ENCODE assay signal across 3 cellular contexts in genomic region chrX:63409934-63410333, GRCh38. TPM values are rescaled to one million over a fixed set of nuclear protein-coding genes. Genes with fewer than 3 reads are reported as not detected.
DNase-seq lines count a peak whose midpoint lies in the region; ATAC-seq, FAIRE-seq and TF ChIP-seq lines count a peak whose summit lies in the region.
"Not testable (repeated sequence)": the region's sequence is repeated elsewhere in the genome, so short reads cannot be mapped to it uniquely, and the experiment has no call there.

No MANE protein-coding gene starts in this region.

- peak overlapping the region; percentile 90; the same call in 1 of the 2 replicates for H2BK20ac ChIP-seq in H1 (ENCODE audit: low read length)

- not testable (repeated sequence) for H3K9me3 ChIP-seq in MM.1S (replicated peaks; ENCODE audit: insufficient read depth, low read length); K562 (replicated peaks; ENCODE audit: control insufficient read depth, insufficient read depth, low read depth, low read length); H1 (ENCODE audit: insufficient read depth in 2 of 2, low read depth in 1 of 2, low read length in 1 of 2)

- not testable (repeated sequence) for H3K56ac ChIP-seq in H1 (replicated peaks; ENCODE audit: insufficient read length, low read depth, low read length)

- POLR2A ChIA-PET in K562 (lab: Yijun Ruan, JAX); H1 (lab: Charles Lee; ENCODE audit: partially characterized antibody): not testable (repeated sequence)

- H3K23ac ChIP-seq in H1 (ENCODE audit: insufficient read length): not testable (repeated sequence)

- H3K27ac ChIP-seq in MM.1S (ENCODE audit: low read length); K562 (ENCODE audit: extremely low read depth, low read depth, low read length); H1 (ENCODE audit: low read depth, low read length): not testable (repeated sequence)

- not testable (repeated sequence) for H4K91ac ChIP-seq in H1 (replicated peaks; ENCODE audit: insufficient read length, low read length)

- not testable (repeated sequence) for H3K9me2 ChIP-seq in MM.1S (replicated peaks; ENCODE audit: insufficient read depth, low read length)

- H3K4ac ChIP-seq in H1 (replicated peaks; ENCODE audit: insufficient read length, low read depth, low read length): not testable (repeated sequence)

- not testable (repeated sequence) for DNase-seq in MM.1S; K562 (ENCODE audit: extremely low read depth in 1 of 4, low spot score in 3 of 4); H1 (ENCODE audit: low read depth in 1 of 2, low spot score in 2 of 2)

- not testable (repeated sequence) for H3F3A ChIP-seq in MM.1S (ENCODE audit: insufficient read depth, low read length)

- TF ChIP-seq EP300 in K562 (IDR thresholded peaks at IDR 0.05; ENCODE audit: low read length); H1 (IDR thresholded peaks at IDR 0.05; ENCODE audit: borderline replicate concordance in 1 of 2, low read depth in 2 of 2, low read length in 2 of 2): not testable (repeated sequence)

- not testable (repeated sequence) for H3K79me2 ChIP-seq in MM.1S (ENCODE audit: low read length); K562 (ENCODE audit: control insufficient read depth, insufficient read depth, low read length); H1 (ENCODE audit: control insufficient read depth in 1 of 2, insufficient read depth in 2 of 2, low read length in 2 of 2)

- not testable (repeated sequence) for H3K9ac ChIP-seq in MM.1S (ENCODE audit: low read length); K562 (ENCODE audit: insufficient read depth in 1 of 2, low read depth in 2 of 2, low read length in 2 of 2); H1 (replicated peaks in 1 of 4; ENCODE audit: extremely low read depth in 1 of 4, low read depth in 3 of 4, low read length in 3 of 4)

- not testable (repeated sequence) for H3K79me1 ChIP-seq in H1 (ENCODE audit: low read depth, low read length)

- not testable (repeated sequence) for TF ChIP-seq RAD21 in K562 (CRISPR knock-in tag; conservative IDR thresholded peaks at IDR 0.05 in 1 of 2, IDR thresholded peaks at IDR 0.05 in 1 of 2); H1 (IDR thresholded peaks at IDR 0.05 in 1 of 2, conservative IDR thresholded peaks at IDR 0.05 in 1 of 2; ENCODE audit: low read depth in 2 of 2, low read length in 2 of 2)

- in situ Hi-C loops in K562 (cut with MboI): not testable (repeated sequence)

- not testable (repeated sequence) for H2AK5ac ChIP-seq in H1 (ENCODE audit: low read depth, low read length)

- intact Hi-C loops in K562 (cut with micrococcal nuclease): not testable (repeated sequence)

- not testable (repeated sequence) for H3K4me1 ChIP-seq in MM.1S (ENCODE audit: low read length); K562 (replicated peaks in 1 of 2; ENCODE audit: control insufficient read depth in 2 of 2, insufficient read depth in 2 of 2, low read length in 2 of 2); H1 (replicated peaks in 1 of 4; ENCODE audit: control insufficient read depth in 3 of 4, insufficient read depth in 4 of 4, low read length in 3 of 4)

- H3K4me3 ChIP-seq in MM.1S (ENCODE audit: low read length); K562; H1 (ENCODE audit: extremely low read depth in 1 of 4, insufficient read depth in 2 of 4, low read depth in 3 of 4, low read length in 4 of 4): not testable (repeated sequence)

- not testable (repeated sequence) for H3K27me3 ChIP-seq in MM.1S (replicated peaks; ENCODE audit: insufficient read depth, low read length); K562 (ENCODE audit: control insufficient read depth in 2 of 2, insufficient read depth in 2 of 2, low read length in 2 of 2); H1 (replicated peaks in 1 of 4; ENCODE audit: control insufficient read depth in 3 of 4, extremely low read depth in 1 of 4, insufficient read depth in 3 of 4, low read length in 3 of 4)

- not testable (repeated sequence) for FAIRE-seq in K562 (lab: Jason Lieb, UNC); H1 (lab: Jason Lieb, UNC)

- not testable (repeated sequence) for H4K20me1 ChIP-seq in MM.1S (ENCODE audit: insufficient read depth, low read length); K562 (replicated peaks; ENCODE audit: control insufficient read depth, insufficient read depth, low read length); H1 (replicated peaks in 1 of 2; ENCODE audit: control insufficient read depth in 1 of 2, insufficient read depth in 2 of 2, low read length in 2 of 2)

- 42% methylated on average over 5 of the region's 7 CpGs for WGBS in K562 (ENCODE audit: insufficient coverage, low coverage, missing lambda C conversion rate)
- 94% methylated on average over 6 of the region's 7 CpGs; no CpG with 5 or more reads in 1 of the 2 experiments for whole genome bisulfite sequencing in H1 (ENCODE audit: extremely low coverage in 1 of 2, insufficient coverage in 1 of 2, insufficient read length in 1 of 2, insufficient replicate concordance in 2 of 2, low coverage in 1 of 2, low lambda C conversion rate in 2 of 2, missing lambda C conversion rate in 1 of 2), 2 experiments

- not testable (repeated sequence) for H3K36me3 ChIP-seq in MM.1S (replicated peaks; ENCODE audit: insufficient read depth, low read length); K562 (ENCODE audit: control insufficient read depth, insufficient read depth, low read length); H1 (ENCODE audit: control insufficient read depth in 2 of 4, insufficient read depth in 4 of 4, low read length in 3 of 4)

- TF ChIP-seq POLR2A in K562 (conservative IDR thresholded peaks at IDR 0.05); H1 (IDR thresholded peaks at IDR 0.05; ENCODE audit: control extremely low read depth in 1 of 2, low read depth in 2 of 2, low read length in 2 of 2): not testable (repeated sequence)

- not testable (repeated sequence) for H2BK120ac ChIP-seq in H1 (replicated peaks; ENCODE audit: low read depth, low read length)

- H3K4me2 ChIP-seq in MM.1S (ENCODE audit: low read depth, low read length): peak overlapping the region; percentile 37; the same call in 1 of the 2 replicates
- H3K4me2 ChIP-seq in K562 (ENCODE audit: insufficient read depth, low read length); H1 (ENCODE audit: insufficient read depth in 1 of 2, low read depth in 2 of 2, low read length in 2 of 2): not testable (repeated sequence)

- not testable (repeated sequence) for H3K23me2 ChIP-seq in H1 (ENCODE audit: low read depth, low read length)

- H2BK5ac ChIP-seq in H1 (ENCODE audit: low read depth, low read length): not testable (repeated sequence)

- CTCF ChIA-PET in K562 (lab: Yijun Ruan, JAX; ENCODE audit: low intra/inter-chr PET ratio); H1 (lab: Charles Lee; ENCODE audit: partially characterized antibody): not testable (repeated sequence)

- H2BK12ac ChIP-seq in H1 (ENCODE audit: low read depth, low read length): peak overlapping the region; percentile 68; the same call in 1 of the 2 replicates

- not testable (repeated sequence) for H3K18ac ChIP-seq in H1 (ENCODE audit: extremely low read depth, low read length)

- not testable (repeated sequence) for H3K14ac ChIP-seq in H1 (ENCODE audit: insufficient read length)

- not testable (repeated sequence) for H2BK15ac ChIP-seq in H1 (ENCODE audit: low read length)

- H2AFZ ChIP-seq in MM.1S (ENCODE audit: low read length); K562 (ENCODE audit: low read depth, low read length); H1 (ENCODE audit: low read length): not testable (repeated sequence)

- not testable (repeated sequence) for TF ChIP-seq CTCF in MM.1S (IDR thresholded peaks at IDR 0.05; ENCODE audit: low read length); K562 (IDR thresholded peaks at IDR 0.05 in 2 of 3, conservative IDR thresholded peaks at IDR 0.05 in 1 of 3; ENCODE audit: insufficient read depth in 2 of 3, low read depth in 1 of 3, low read length in 3 of 3); H1 (IDR thresholded peaks at IDR 0.05; ENCODE audit: control extremely low read depth in 1 of 3, insufficient read depth in 1 of 3, low read depth in 1 of 3, low read length in 3 of 3)

- ATAC-seq in K562: not testable (repeated sequence)

- H4K5ac ChIP-seq in H1 (ENCODE audit: insufficient read length, low read depth, low read length): not testable (repeated sequence)

- not testable (repeated sequence) for H4K8ac ChIP-seq in H1 (ENCODE audit: extremely low read depth, insufficient read depth, low read length)

- not testable (repeated sequence) for H3K9me1 ChIP-seq in K562 (ENCODE audit: control insufficient read depth, insufficient read depth, low read length)

- not testable (repeated sequence) for BruUV-seq in K562 (replicated peaks; lab: Mats Ljungman, UMichigan)

RNA-seq across cellular contexts. Expression of gene SPIN4, which starts 58.8 kb away (rescaled TPM):
- total RNA-seq in K562 (2011; cell fraction: chromatin; rRNA removed; ENCODE audit: low replicate concordance): 16.0 and 30.0 TPM in 2 replicates
- 10.3 TPM in 2 replicates for total RNA-seq in K562 (2011; cell fraction: nucleolus; rRNA removed)
- 21.3 and 32.4 TPM in 2 replicates for total RNA-seq in K562 (2011; cell fraction: nucleoplasm; rRNA removed)
- total RNA-seq in K562 (2014; rRNA removed): 7.6 and 12.4 TPM in 2 replicates
- total RNA-seq in K562 (2014; rRNA removed; fragmentation: Illumina TruSeq; extraction: Trizol): 21.9 and 22.1 TPM in 2 replicates
- 14.3 and 14.6 TPM in 2 replicates for total RNA-seq in K562 (2015; rRNA removed; fragmentation: Illumina TruSeq; extraction: Trizol)
- total RNA-seq in K562 (2021): 23.7 and 24.5 TPM in 2 replicates
- 24.5 and 32.6 TPM in 2 replicates for polyA plus RNA-seq in K562 (2011; rRNA removed)
- polyA plus RNA-seq in K562 (2011; cell fraction: cytosol; rRNA removed): 8.1 and 24.1 TPM in 2 replicates
- 15.8 and 23.6 TPM in 2 replicates for polyA plus RNA-seq in K562 (2011; cell fraction: nucleus; rRNA removed)
- polyA plus RNA-seq in K562 (2012): 12.3 and 15.4 TPM in 2 replicates
- 22.0 and 25.7 TPM in 2 replicates for polyA plus RNA-seq in K562 (2014; fragmentation: Illumina TruSeq; extraction: Trizol)
- 10 to 100 TPM in 1 of 2 experiments, 1 to 10 TPM in 1; 9.0 to 12.6 TPM for polyA plus RNA-seq in K562 (2014; fragmentation: Nextera tagmentation; extraction: Ambion mirVana)
- 11.2 and 14.1 TPM in 2 replicates for polyA plus RNA-seq in K562 (2014; rRNA removed)
- 36.8 and 49.3 TPM in 2 replicates for polyA minus RNA-seq in K562 (2011; rRNA and poly(A)+ RNA removed)
- 19.6 and 20.3 TPM in 2 replicates for polyA minus RNA-seq in K562 (2011; cell fraction: cytosol; rRNA and poly(A)+ RNA removed)
- 11.4 and 21.4 TPM in 2 replicates for polyA minus RNA-seq in K562 (2011; cell fraction: nucleus; rRNA and poly(A)+ RNA removed)
- total RNA-seq in H1 (2021; fragmentation: NEBNext Ultra II Directional; extraction: Animal tissue kit (Norgen Biotek cat#: 25700)): 11.8 and 12.2 TPM in 2 replicates
- 6.0 and 8.0 TPM in 2 replicates for polyA plus RNA-seq in H1 (2011; rRNA removed)
- polyA plus RNA-seq in H1 (2011; cell fraction: cytosol; rRNA removed): 9.0 TPM
- 2.7 TPM for polyA plus RNA-seq in H1 (2011; cell fraction: nucleus; rRNA removed)
- polyA plus RNA-seq in H1 (2012, experiment 1 of 2): 5.3 to 9.1 TPM (median 6.5 TPM) in 4 replicates
- polyA plus RNA-seq in H1 (2012, experiment 2 of 2): 1.9 TPM
- polyA plus RNA-seq in H1 (2013, experiment 1 of 2): 6.7 TPM
- polyA plus RNA-seq in H1 (2013, experiment 2 of 2): 5.7 TPM
- 10.0 and 10.7 TPM in 2 replicates for polyA minus RNA-seq in H1 (2011; rRNA and poly(A)+ RNA removed)
- polyA minus RNA-seq in H1 (2011; cell fraction: cytosol; rRNA and poly(A)+ RNA removed): 7.8 TPM
- polyA minus RNA-seq in H1 (2011; cell fraction: nucleus; rRNA and poly(A)+ RNA removed): 9.8 TPM
